In the genomic region with DNA sequence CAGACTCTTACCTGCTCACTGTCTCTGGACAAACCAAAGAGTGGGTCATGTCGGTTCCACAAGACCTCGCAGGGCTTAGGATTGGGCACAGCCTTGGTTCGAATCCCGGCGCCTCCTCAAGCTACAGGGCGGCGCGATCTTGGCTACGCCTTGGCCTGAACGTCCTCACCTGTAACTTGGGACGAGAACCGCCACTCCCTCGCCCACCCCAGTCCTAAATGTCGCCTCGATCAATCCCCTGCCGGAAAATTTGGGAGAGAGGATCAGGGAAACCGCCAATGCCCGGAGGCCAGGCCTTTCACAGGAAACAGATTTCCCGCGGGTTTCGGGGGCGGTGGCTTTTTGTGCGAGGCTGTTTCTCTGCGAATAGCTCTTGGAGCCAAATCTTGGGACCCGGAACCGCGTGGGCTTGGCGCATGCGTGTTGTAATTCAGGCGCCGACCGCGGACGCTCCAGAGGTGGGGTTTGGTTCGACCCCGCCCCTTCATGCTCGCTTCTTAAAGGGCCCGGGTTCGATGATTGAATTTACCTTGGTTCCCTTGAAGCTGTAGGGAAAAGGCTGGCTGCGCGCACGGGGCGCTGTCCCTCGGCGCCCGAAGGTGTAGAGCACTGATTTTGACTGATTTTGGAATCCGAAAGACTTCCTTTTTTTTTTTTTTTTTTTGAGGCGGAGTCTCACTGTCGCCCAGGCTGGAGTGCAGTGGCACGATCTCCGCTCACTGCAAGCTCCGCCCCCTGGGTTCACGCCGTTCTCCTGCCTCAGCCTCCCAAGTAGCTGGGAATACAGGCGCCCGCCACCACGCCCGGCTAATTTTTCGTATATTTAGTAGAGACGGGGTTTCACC, we compare ENCODE assay signal across 1 cellular context.
TF ChIP-seq lines count a peak whose summit lies in the region.

A gene with protein sequence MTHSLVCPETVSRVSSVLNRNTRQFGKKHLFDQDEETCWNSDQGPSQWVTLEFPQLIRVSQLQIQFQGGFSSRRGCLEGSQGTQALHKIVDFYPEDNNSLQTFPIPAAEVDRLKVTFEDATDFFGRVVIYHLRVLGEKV (minus strand): TSS at position 403 of the 845 bp plus-strand sequence. CDS start 354 bp downstream, at position 49.

TF ChIP-seq in K562, 482 proteins besides CTCF, POLR2A, EP300 and RAD21 (continued from another document and continues in another):
- TF ChIP-seq, protein P1, sequence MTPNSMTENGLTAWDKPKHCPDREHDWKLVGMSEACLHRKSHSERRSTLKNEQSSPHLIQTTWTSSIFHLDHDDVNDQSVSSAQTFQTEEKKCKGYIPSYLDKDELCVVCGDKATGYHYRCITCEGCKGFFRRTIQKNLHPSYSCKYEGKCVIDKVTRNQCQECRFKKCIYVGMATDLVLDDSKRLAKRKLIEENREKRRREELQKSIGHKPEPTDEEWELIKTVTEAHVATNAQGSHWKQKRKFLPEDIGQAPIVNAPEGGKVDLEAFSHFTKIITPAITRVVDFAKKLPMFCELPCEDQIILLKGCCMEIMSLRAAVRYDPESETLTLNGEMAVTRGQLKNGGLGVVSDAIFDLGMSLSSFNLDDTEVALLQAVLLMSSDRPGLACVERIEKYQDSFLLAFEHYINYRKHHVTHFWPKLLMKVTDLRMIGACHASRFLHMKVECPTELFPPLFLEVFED (CRISPR knock-in tag; conservative IDR thresholded peaks at IDR 0.05), result no peak
- TF ChIP-seq ATF7 (IDR thresholded peaks at IDR 0.05) (peak; percentile 48; the same call in 1 of the 2 replicates), ATF4 (CRISPR knock-in tag; IDR thresholded peaks at IDR 0.05) (no peak), NR2C1 (IDR thresholded peaks at IDR 0.05) (no peak), NR2C1 (tag; IDR thresholded peaks at IDR 0.05) (no peak), UBTF (IDR thresholded peaks at IDR 0.05; ENCODE audit: borderline replicate concordance in 1 of 2, low read depth in 2 of 2, low read length in 2 of 2) (no peak), HIVEP1 (CRISPR knock-in tag; IDR thresholded peaks at IDR 0.05) (no peak), POLR3G (IDR thresholded peaks at IDR 0.05; ENCODE audit: extremely low read depth, insufficient read length, insufficient replicate concordance) (no peak), KDM4B (IDR thresholded peaks at IDR 0.05; ENCODE audit: borderline replicate concordance in 2 of 2, low read depth in 1 of 2) (no peak), MTA1 (IDR thresholded peaks at IDR 0.05; ENCODE audit: borderline replicate concordance) (no peak), ETS2 (tag; IDR thresholded peaks at IDR 0.05; ENCODE audit: borderline replicate concordance, poor library complexity, severe bottlenecking) (no peak), TAF7 (tag; IDR thresholded peaks at IDR 0.05) (no peak), FOXJ3 (CRISPR knock-in tag; IDR thresholded peaks at IDR 0.05) (no peak), ZNF174 (CRISPR knock-in tag; IDR thresholded peaks at IDR 0.05) (no peak), ZNF431 (CRISPR knock-in tag; IDR thresholded peaks at IDR 0.05) (no peak), KAT7 (CRISPR knock-in tag; IDR thresholded peaks at IDR 0.05; ENCODE audit: borderline replicate concordance) (no peak), TAF9B (IDR thresholded peaks at IDR 0.05; ENCODE audit: partially characterized antibody) (no peak), SMARCA5 (IDR thresholded peaks at IDR 0.05) (no peak), IRF2 (CRISPR knock-in tag; IDR thresholded peaks at IDR 0.05) (no peak), HDAC3 (IDR thresholded peaks at IDR 0.05; ENCODE audit: borderline replicate concordance, partially characterized antibody) (no peak), ZBTB9 (CRISPR knock-in tag; IDR thresholded peaks at IDR 0.05) (no peak), PHTF2 (CRISPR knock-in tag; IDR thresholded peaks at IDR 0.05) (no peak), PRMT5 (CRISPR knock-in tag; IDR thresholded peaks at IDR 0.05) (no peak), FOXM1 (IDR thresholded peaks at IDR 0.05; ENCODE audit: low read depth) (no peak), FOXM1 (CRISPR knock-in tag; IDR thresholded peaks at IDR 0.05; ENCODE audit: low read depth) (no peak)
- TF ChIP-seq, protein P2, sequence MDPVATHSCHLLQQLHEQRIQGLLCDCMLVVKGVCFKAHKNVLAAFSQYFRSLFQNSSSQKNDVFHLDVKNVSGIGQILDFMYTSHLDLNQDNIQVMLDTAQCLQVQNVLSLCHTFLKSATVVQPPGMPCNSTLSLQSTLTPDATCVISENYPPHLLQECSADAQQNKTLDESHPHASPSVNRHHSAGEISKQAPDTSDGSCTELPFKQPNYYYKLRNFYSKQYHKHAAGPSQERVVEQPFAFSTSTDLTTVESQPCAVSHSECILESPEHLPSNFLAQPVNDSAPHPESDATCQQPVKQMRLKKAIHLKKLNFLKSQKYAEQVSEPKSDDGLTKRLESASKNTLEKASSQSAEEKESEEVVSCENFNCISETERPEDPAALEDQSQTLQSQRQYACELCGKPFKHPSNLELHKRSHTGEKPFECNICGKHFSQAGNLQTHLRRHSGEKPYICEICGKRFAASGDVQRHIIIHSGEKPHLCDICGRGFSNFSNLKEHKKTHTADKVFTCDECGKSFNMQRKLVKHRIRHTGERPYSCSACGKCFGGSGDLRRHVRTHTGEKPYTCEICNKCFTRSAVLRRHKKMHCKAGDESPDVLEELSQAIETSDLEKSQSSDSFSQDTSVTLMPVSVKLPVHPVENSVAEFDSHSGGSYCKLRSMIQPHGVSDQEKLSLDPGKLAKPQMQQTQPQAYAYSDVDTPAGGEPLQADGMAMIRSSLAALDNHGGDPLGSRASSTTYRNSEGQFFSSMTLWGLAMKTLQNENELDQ (CRISPR knock-in tag; IDR thresholded peaks at IDR 0.05; ENCODE audit: borderline replicate concordance), result no peak
- TF ChIP-seq, protein P3, sequence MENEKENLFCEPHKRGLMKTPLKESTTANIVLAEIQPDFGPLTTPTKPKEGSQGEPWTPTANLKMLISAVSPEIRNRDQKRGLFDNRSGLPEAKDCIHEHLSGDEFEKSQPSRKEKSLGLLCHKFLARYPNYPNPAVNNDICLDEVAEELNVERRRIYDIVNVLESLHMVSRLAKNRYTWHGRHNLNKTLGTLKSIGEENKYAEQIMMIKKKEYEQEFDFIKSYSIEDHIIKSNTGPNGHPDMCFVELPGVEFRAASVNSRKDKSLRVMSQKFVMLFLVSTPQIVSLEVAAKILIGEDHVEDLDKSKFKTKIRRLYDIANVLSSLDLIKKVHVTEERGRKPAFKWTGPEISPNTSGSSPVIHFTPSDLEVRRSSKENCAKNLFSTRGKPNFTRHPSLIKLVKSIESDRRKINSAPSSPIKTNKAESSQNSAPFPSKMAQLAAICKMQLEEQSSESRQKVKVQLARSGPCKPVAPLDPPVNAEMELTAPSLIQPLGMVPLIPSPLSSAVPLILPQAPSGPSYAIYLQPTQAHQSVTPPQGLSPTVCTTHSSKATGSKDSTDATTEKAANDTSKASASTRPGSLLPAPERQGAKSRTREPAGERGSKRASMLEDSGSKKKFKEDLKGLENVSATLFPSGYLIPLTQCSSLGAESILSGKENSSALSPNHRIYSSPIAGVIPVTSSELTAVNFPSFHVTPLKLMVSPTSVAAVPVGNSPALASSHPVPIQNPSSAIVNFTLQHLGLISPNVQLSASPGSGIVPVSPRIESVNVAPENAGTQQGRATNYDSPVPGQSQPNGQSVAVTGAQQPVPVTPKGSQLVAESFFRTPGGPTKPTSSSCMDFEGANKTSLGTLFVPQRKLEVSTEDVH (IDR thresholded peaks at IDR 0.05; ENCODE audit: low read depth, partially characterized antibody), result peak; percentile 91
- TF ChIP-seq, protein P4, sequence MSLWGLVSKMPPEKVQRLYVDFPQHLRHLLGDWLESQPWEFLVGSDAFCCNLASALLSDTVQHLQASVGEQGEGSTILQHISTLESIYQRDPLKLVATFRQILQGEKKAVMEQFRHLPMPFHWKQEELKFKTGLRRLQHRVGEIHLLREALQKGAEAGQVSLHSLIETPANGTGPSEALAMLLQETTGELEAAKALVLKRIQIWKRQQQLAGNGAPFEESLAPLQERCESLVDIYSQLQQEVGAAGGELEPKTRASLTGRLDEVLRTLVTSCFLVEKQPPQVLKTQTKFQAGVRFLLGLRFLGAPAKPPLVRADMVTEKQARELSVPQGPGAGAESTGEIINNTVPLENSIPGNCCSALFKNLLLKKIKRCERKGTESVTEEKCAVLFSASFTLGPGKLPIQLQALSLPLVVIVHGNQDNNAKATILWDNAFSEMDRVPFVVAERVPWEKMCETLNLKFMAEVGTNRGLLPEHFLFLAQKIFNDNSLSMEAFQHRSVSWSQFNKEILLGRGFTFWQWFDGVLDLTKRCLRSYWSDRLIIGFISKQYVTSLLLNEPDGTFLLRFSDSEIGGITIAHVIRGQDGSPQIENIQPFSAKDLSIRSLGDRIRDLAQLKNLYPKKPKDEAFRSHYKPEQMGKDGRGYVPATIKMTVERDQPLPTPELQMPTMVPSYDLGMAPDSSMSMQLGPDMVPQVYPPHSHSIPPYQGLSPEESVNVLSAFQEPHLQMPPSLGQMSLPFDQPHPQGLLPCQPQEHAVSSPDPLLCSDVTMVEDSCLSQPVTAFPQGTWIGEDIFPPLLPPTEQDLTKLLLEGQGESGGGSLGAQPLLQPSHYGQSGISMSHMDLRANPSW (CRISPR knock-in tag; IDR thresholded peaks at IDR 0.05), result no peak
- TF ChIP-seq, protein P5, sequence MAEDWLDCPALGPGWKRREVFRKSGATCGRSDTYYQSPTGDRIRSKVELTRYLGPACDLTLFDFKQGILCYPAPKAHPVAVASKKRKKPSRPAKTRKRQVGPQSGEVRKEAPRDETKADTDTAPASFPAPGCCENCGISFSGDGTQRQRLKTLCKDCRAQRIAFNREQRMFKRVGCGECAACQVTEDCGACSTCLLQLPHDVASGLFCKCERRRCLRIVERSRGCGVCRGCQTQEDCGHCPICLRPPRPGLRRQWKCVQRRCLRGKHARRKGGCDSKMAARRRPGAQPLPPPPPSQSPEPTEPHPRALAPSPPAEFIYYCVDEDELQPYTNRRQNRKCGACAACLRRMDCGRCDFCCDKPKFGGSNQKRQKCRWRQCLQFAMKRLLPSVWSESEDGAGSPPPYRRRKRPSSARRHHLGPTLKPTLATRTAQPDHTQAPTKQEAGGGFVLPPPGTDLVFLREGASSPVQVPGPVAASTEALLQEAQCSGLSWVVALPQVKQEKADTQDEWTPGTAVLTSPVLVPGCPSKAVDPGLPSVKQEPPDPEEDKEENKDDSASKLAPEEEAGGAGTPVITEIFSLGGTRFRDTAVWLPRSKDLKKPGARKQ (CRISPR knock-in tag; IDR thresholded peaks at IDR 0.05), result no peak
- TF ChIP-seq, protein P6, sequence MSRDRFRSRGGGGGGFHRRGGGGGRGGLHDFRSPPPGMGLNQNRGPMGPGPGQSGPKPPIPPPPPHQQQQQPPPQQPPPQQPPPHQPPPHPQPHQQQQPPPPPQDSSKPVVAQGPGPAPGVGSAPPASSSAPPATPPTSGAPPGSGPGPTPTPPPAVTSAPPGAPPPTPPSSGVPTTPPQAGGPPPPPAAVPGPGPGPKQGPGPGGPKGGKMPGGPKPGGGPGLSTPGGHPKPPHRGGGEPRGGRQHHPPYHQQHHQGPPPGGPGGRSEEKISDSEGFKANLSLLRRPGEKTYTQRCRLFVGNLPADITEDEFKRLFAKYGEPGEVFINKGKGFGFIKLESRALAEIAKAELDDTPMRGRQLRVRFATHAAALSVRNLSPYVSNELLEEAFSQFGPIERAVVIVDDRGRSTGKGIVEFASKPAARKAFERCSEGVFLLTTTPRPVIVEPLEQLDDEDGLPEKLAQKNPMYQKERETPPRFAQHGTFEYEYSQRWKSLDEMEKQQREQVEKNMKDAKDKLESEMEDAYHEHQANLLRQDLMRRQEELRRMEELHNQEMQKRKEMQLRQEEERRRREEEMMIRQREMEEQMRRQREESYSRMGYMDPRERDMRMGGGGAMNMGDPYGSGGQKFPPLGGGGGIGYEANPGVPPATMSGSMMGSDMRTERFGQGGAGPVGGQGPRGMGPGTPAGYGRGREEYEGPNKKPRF (IDR thresholded peaks at IDR 0.05; ENCODE audit: low read depth, low read length), result no peak
